In the genomic region with DNA sequence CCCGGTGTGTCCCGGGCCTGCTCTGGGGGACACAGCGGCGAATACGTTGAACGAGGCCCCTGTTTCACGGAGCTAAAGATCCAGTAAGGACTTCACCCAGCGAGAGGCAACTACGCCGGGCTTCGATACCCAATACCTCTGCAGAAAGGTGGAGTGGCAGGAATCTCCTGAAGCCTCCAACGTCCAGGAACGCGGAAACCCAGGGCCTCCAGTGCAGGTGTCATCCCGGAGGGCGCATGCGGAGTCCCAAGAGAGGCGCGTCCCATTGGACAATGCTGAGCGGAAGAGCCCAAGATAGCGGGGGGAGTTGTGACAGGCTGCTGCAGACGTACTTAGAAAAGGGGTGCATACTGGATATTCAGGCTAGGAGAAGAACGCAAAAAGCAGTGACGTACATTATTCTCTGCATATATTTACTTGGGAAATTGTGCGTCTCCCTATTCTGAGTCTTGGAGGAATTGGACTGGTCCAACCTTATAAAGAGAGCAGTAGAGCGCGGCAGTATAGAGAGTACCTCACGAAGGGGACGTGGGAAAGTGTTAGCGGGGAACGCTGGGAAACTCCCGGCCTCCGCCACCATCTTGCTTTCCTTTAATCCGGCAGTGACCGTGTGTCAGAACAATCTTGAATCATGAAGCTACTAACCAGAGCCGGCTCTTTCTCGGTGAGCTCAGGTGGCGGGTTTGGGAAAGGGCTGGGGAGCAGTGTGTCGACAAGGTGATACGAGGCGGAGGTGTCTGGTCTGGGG, we compare ENCODE assay signal across 1 cellular context.
A peak's percentile ranks its signal among the peaks of the same experiment; 100 is the strongest.
TF ChIP-seq lines count a peak whose summit lies in the region.

Gene UQCRC2 (plus strand): TSS at position 569 of the 748 bp plus-strand sequence. CDS start 63 bp downstream, at position 632.

TF ChIP-seq in HepG2, 621 proteins besides CTCF, POLR2A, EP300 and RAD21 (continued from another document and continues in another):
- peak in 1 of 2 experiments; percentile 74; a peak in 2 of 4 replicates for TF ChIP-seq ATF4 (CRISPR knock-in tag; IDR thresholded peaks at IDR 0.05)
- TF ChIP-seq ZNF292 (CRISPR knock-in tag; IDR thresholded peaks at IDR 0.05; ENCODE audit: borderline replicate concordance, low read depth): no peak
- TF ChIP-seq, protein P1, sequence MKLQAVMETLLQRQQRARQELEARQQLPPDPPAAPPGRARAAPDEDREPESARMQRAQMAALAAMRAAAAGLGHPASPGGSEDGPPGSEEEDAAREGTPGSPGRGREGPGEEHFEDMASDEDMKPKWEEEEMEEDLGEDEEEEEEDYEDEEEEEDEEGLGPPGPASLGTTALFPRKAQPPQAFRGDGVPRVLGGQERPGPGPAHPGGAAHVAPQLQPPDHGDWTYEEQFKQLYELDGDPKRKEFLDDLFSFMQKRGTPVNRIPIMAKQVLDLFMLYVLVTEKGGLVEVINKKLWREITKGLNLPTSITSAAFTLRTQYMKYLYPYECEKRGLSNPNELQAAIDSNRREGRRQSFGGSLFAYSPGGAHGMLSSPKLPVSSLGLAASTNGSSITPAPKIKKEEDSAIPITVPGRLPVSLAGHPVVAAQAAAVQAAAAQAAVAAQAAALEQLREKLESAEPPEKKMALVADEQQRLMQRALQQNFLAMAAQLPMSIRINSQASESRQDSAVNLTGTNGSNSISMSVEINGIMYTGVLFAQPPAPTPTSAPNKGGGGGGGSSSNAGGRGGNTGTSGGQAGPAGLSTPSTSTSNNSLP (IDR thresholded peaks at IDR 0.05; ENCODE audit: low read depth, low read length): peak; percentile 62
- no peak for TF ChIP-seq SUZ12 (IDR thresholded peaks at IDR 0.05; ENCODE audit: low read depth, low read length)
- peak; percentile 65; the same call in 1 of the 2 replicates for TF ChIP-seq DNMT1 (CRISPR knock-in tag; IDR thresholded peaks at IDR 0.05)
- TF ChIP-seq, protein P2, sequence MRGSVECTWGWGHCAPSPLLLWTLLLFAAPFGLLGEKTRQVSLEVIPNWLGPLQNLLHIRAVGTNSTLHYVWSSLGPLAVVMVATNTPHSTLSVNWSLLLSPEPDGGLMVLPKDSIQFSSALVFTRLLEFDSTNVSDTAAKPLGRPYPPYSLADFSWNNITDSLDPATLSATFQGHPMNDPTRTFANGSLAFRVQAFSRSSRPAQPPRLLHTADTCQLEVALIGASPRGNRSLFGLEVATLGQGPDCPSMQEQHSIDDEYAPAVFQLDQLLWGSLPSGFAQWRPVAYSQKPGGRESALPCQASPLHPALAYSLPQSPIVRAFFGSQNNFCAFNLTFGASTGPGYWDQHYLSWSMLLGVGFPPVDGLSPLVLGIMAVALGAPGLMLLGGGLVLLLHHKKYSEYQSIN (CRISPR knock-in tag; IDR thresholded peaks at IDR 0.05; ENCODE audit: borderline replicate concordance): peak; percentile 91; the same call in 1 of the 2 replicates
- no peak; the same call in 1 of the 2 replicates for TF ChIP-seq KLF15 (CRISPR knock-in tag; IDR thresholded peaks at IDR 0.05; ENCODE audit: borderline replicate concordance)
- peak; percentile 87 for TF ChIP-seq SALL2 (CRISPR knock-in tag; IDR thresholded peaks at IDR 0.05)
- peak; percentile 79; the same call in 1 of the 2 replicates for TF ChIP-seq THAP7 (CRISPR knock-in tag; IDR thresholded peaks at IDR 0.05)
- peak; percentile 96 for TF ChIP-seq HOXA3 (CRISPR knock-in tag; IDR thresholded peaks at IDR 0.05)
- no peak for TF ChIP-seq ZNF546 (CRISPR knock-in tag; conservative IDR thresholded peaks at IDR 0.05)
- TF ChIP-seq PTBP1 (IDR thresholded peaks at IDR 0.05; ENCODE audit: low read depth, low read length, poor library complexity, severe bottlenecking): peak; percentile 58
- TF ChIP-seq ZNF281 (CRISPR knock-in tag; IDR thresholded peaks at IDR 0.05; ENCODE audit: borderline replicate concordance): no peak; the same call in 1 of the 2 replicates
- TF ChIP-seq EEA1 (CRISPR knock-in tag; IDR thresholded peaks at IDR 0.05; ENCODE audit: borderline replicate concordance): peak; percentile 84
- TF ChIP-seq ZBTB7B (CRISPR knock-in tag; IDR thresholded peaks at IDR 0.05): peak; percentile 28; the same call in 1 of the 2 replicates
- TF ChIP-seq ZSCAN12 (CRISPR knock-in tag; IDR thresholded peaks at IDR 0.05): no peak; the same call in 1 of the 2 replicates
- peak; percentile 37; the same call in 1 of the 2 replicates for TF ChIP-seq ZNF597 (CRISPR knock-in tag; IDR thresholded peaks at IDR 0.05)
- 0 out of 2 replicates have a peak, but pooled peaks have one; percentile 5 for TF ChIP-seq ZBTB21 (CRISPR knock-in tag; IDR thresholded peaks at IDR 0.05)
- TF ChIP-seq HOXD1 (CRISPR knock-in tag; IDR thresholded peaks at IDR 0.05): no peak; the same call in none of the 2 replicates
- TF ChIP-seq, protein P3, sequence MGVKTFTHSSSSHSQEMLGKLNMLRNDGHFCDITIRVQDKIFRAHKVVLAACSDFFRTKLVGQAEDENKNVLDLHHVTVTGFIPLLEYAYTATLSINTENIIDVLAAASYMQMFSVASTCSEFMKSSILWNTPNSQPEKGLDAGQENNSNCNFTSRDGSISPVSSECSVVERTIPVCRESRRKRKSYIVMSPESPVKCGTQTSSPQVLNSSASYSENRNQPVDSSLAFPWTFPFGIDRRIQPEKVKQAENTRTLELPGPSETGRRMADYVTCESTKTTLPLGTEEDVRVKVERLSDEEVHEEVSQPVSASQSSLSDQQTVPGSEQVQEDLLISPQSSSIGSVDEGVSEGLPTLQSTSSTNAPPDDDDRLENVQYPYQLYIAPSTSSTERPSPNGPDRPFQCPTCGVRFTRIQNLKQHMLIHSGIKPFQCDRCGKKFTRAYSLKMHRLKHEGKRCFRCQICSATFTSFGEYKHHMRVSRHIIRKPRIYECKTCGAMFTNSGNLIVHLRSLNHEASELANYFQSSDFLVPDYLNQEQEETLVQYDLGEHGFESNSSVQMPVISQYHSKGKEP (CRISPR knock-in tag; IDR thresholded peaks at IDR 0.05): peak; percentile 79
- TF ChIP-seq PHF20 (CRISPR knock-in tag; IDR thresholded peaks at IDR 0.05): peak; percentile 95
- peak; percentile 75; the same call in 1 of the 2 replicates for TF ChIP-seq ZNF468 (CRISPR knock-in tag; IDR thresholded peaks at IDR 0.05)
- 0 out of 2 replicates have a peak, but pooled peaks have one; percentile 11 for TF ChIP-seq MAFF (IDR thresholded peaks at IDR 0.05; ENCODE audit: low read depth, low read length)
- no peak for TF ChIP-seq ZNF816 (CRISPR knock-in tag; IDR thresholded peaks at IDR 0.05; ENCODE audit: borderline replicate concordance)
- peak; percentile 25; the same call in 1 of the 2 replicates for TF ChIP-seq TGIF2 (CRISPR knock-in tag; IDR thresholded peaks at IDR 0.05)
- no peak for TF ChIP-seq GABPA (IDR thresholded peaks at IDR 0.05; ENCODE audit: low read depth, low read length)
- TF ChIP-seq GABPA (CRISPR knock-in tag; IDR thresholded peaks at IDR 0.05; ENCODE audit: low read depth): peak; percentile 79
- TF ChIP-seq POLR2G (IDR thresholded peaks at IDR 0.05; ENCODE audit: low read depth, low read length): peak; percentile 99
- peak; percentile 16; the same call in 1 of the 3 replicates for TF ChIP-seq MXI1 (IDR thresholded peaks at IDR 0.05; ENCODE audit: borderline replicate concordance, low read depth, low read length)
- TF ChIP-seq ZNF772 (CRISPR knock-in tag; IDR thresholded peaks at IDR 0.05): peak; percentile 93
- TF ChIP-seq RBFOX2 (IDR thresholded peaks at IDR 0.05; ENCODE audit: low read depth, low read length): peak; percentile 71; the same call in 1 of the 2 replicates
- TF ChIP-seq ZNF446 (CRISPR knock-in tag; IDR thresholded peaks at IDR 0.05): no peak
- peak; percentile 73; the same call in 1 of the 2 replicates for TF ChIP-seq ZNF552 (CRISPR knock-in tag; IDR thresholded peaks at IDR 0.05; ENCODE audit: borderline replicate concordance)
- TF ChIP-seq JDP2 (CRISPR knock-in tag; IDR thresholded peaks at IDR 0.05; ENCODE audit: borderline replicate concordance): no peak; the same call in 1 of the 2 replicates
- peak; percentile 49; the same call in 1 of the 2 replicates for TF ChIP-seq PAXIP1 (CRISPR knock-in tag; conservative IDR thresholded peaks at IDR 0.05)
- TF ChIP-seq, protein P4, sequence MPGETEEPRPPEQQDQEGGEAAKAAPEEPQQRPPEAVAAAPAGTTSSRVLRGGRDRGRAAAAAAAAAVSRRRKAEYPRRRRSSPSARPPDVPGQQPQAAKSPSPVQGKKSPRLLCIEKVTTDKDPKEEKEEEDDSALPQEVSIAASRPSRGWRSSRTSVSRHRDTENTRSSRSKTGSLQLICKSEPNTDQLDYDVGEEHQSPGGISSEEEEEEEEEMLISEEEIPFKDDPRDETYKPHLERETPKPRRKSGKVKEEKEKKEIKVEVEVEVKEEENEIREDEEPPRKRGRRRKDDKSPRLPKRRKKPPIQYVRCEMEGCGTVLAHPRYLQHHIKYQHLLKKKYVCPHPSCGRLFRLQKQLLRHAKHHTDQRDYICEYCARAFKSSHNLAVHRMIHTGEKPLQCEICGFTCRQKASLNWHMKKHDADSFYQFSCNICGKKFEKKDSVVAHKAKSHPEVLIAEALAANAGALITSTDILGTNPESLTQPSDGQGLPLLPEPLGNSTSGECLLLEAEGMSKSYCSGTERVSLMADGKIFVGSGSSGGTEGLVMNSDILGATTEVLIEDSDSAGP (CRISPR knock-in tag; IDR thresholded peaks at IDR 0.05; ENCODE audit: borderline replicate concordance): peak; percentile 91; the same call in 1 of the 2 replicates
- peak; percentile 34; the same call in 1 of the 2 replicates for TF ChIP-seq ZSCAN20 (CRISPR knock-in tag; IDR thresholded peaks at IDR 0.05; ENCODE audit: borderline replicate concordance)
- no peak for TF ChIP-seq ATF5 (CRISPR knock-in tag; IDR thresholded peaks at IDR 0.05; ENCODE audit: low read depth)
- TF ChIP-seq MXD3 (CRISPR knock-in tag; IDR thresholded peaks at IDR 0.05): peak; percentile 70; the same call in 1 of the 2 replicates
